ENCODE assay signal across 9 cellular contexts in the genomic region with DNA sequence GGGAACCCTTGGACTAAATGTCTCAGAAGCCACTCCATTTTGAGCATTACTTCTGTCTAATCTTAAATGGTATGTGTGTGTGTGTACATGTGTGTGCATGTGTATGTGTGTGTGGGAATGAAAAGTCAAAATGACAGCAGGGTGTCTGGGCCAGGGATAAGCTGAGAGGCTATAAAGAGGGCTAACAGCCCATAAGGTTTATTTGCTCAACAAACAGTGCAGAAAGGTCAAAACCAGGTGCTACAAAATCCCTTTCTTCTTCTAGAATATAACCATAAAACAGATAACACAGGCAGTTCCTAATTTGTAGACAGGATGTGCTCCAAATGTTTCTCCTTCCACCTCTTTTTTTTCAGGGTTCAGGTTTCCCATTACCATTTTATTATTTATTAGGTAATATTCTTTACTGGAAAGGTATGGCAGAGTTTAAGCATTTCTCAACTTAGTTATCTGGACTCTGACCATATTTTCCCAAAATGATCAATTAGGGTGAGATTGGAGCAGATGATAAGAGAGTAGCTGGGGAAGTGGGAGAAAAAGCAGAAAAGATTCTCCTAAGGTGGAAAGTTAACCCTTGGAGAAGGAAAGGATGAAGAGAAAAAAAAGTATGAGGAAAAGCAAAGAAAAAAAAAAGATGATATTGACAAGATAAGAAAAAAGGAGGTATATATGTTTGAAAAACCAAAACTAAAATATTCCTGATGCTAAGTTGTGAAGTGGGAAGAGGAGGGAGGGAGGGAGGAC. TPM values are rescaled to one million over a fixed set of nuclear protein-coding genes. Genes with fewer than 3 reads are reported as not detected.
A peak's percentile ranks its signal among the peaks of the same experiment; 100 is the strongest.
DNase-seq lines count a peak whose midpoint lies in the region; ATAC-seq, FAIRE-seq and TF ChIP-seq lines count a peak whose summit lies in the region.
"Had no signal": no experiment of that assay in that cellular context is flagged by ENCODE, and none has a peak within 500 bp of the region (broad histone marks: within the 10 kb centered on the region; RNA-seq: fewer than 3 reads in every experiment).

No MANE protein-coding gene starts in this region.

- peaks cover 49% of the 10 kb centered on the region for H3K36me3 ChIP-seq in CD8-positive, alpha-beta T cell (ENCODE audit: insufficient read depth, low read length)
- H3K36me3 ChIP-seq in HEK293 (ENCODE audit: control insufficient read depth in 2 of 2, insufficient read depth in 1 of 2, low read length in 2 of 2) (peaks cover 0 to 69% of the 10 kb centered on the region in 2 experiments; a peak in 1 of 3 replicates), GM12878 (ENCODE audit: control insufficient read depth in 2 of 2, insufficient read depth in 2 of 2, low read length in 1 of 2) (peaks cover 35 to 49% of the 10 kb centered on the region in 2 experiments)

- TF ChIP-seq CTCF in CD8-positive, alpha-beta T cell (IDR thresholded peaks at IDR 0.05): no peak
- TF ChIP-seq CTCF in HEK293 (tag by site-specific recombination; IDR thresholded peaks at IDR 0.05) (no peak), GM12878 (IDR thresholded peaks at IDR 0.05 in 2 of 3, conservative IDR thresholded peaks at IDR 0.05 in 1 of 3; ENCODE audit: control insufficient read depth in 2 of 3, extremely low read depth in 1 of 3, insufficient read depth in 1 of 3, low read depth in 3 of 3, low read length in 3 of 3) (no peak)

- no peaks in the 10 kb centered on the region; the same call in 1 of the 2 replicates for H4K20me1 ChIP-seq in GM12878 (ENCODE audit: control insufficient read depth, insufficient read depth)

- H3K27ac Mint-ChIP-seq in CD8-positive, alpha-beta T cell: peak overlapping the region; percentile 6
- peak overlapping the region; percentile 98 to 99 for H3K27ac Mint-ChIP-seq in natural killer cell treated with Interleukin-12 subunit alpha and Interleukin-12 subunit beta and Interleukin-15 and Interleukin-18, amount 100 ng/mL, for 72 hours

- no peaks in the 10 kb centered on the region for H3K27me3 ChIP-seq in CD8-positive, alpha-beta T cell (ENCODE audit: insufficient read depth, low read length)
- H3K27me3 ChIP-seq in GM12878 (replicated peaks in 1 of 2; ENCODE audit: control insufficient read depth in 2 of 2, insufficient read depth in 2 of 2, low read length in 1 of 2): no peaks in the 10 kb centered on the region

- DNase-seq in CD8-positive, alpha-beta T cell: no peak
- DNase-seq in GM12878 (ENCODE audit: low read depth, low spot score) (no peak), NCI-H446 (lab: John Stamatoyannopoulos, UW) (no peak), C1 segment of cervical spinal cord (lab: John Stamatoyannopoulos, UW) (no peak), KG1 (lab: John Stamatoyannopoulos, UW) (no peak)
- DNase-seq in natural killer cell treated with Interleukin-12 subunit alpha and Interleukin-12 subunit beta and Interleukin-15 and Interleukin-18, amount 100 ng/mL, for 72 hours (ENCODE audit: low spot score): no peak
- DNase-seq: KBM-7, substantia nigra had no signal

- BruUV-seq in GM12878 (replicated peaks; lab: Mats Ljungman, UMichigan): TSS peak; percentile 15

- peaks cover 56% of the 10 kb centered on the region for H3K4me1 Mint-ChIP-seq in CD8-positive, alpha-beta T cell (ENCODE audit: low read depth)
- H3K4me1 Mint-ChIP-seq in natural killer cell treated with Interleukin-12 subunit alpha and Interleukin-12 subunit beta and Interleukin-15 and Interleukin-18, amount 100 ng/mL, for 72 hours (ENCODE audit: low read depth in 2 of 2): peaks cover 73 to 77% of the 10 kb centered on the region in 2 donors

- peak overlapping the region; percentile 19; the same call in 1 of the 2 replicates for H3K4me2 ChIP-seq in GM12878 (ENCODE audit: control insufficient read depth, insufficient read depth)

- H3K4me1 ChIP-seq in CD8-positive, alpha-beta T cell (ENCODE audit: insufficient read depth, low read length): peaks cover 28% of the 10 kb centered on the region
- H3K4me1 ChIP-seq in HEK293 (ENCODE audit: control insufficient read depth, insufficient read depth, low read length) (peaks cover 7% of the 10 kb centered on the region), GM12878 (ENCODE audit: control insufficient read depth, insufficient read depth, low read length) (peaks cover 53% of the 10 kb centered on the region)

- H3K79me2 ChIP-seq in GM12878 (ENCODE audit: control insufficient read depth, insufficient read depth, low read length): peaks cover 33% of the 10 kb centered on the region

- no peak for TF ChIP-seq POLR2A in GM12878 (IDR thresholded peaks at IDR 0.05; ENCODE audit: low read depth, low read length)

- TF ChIP-seq RAD21 in GM12878 (IDR thresholded peaks at IDR 0.05; ENCODE audit: insufficient read depth, low read depth, low read length): no peak

- TF ChIP-seq EP300 in GM12878 (IDR thresholded peaks at IDR 0.05; ENCODE audit: borderline replicate concordance in 1 of 2, control insufficient read depth in 1 of 2, low read depth in 2 of 2, low read length in 2 of 2): no peak

- CTCF ChIA-PET in CD8-positive, alpha-beta T cell (lab: Charles Lee): interaction anchor here (1.3 kb wide), 1 partner anchor 39 kb away, joined by 5 read pairs; no protein-coding TSS in a partner anchor
- CTCF ChIA-PET in HEK293 (lab: Yijun Ruan, JAX): interaction anchor here (0.8 to 2.0 kb wide), 2 partner anchors 30 to 39 kb away, joined by 3 to 6 read pairs; no protein-coding TSS in a partner anchor
- CTCF ChIA-PET in GM12878 (lab: Yijun Ruan, JAX): interaction anchor here (0.7 to 1.1 kb wide), 3 partner anchors 28 to 95 kb away, joined by 3 to 4 read pairs (median 3); partner anchors contain the start of gene B4GALT1

- no peaks in the 10 kb centered on the region for H3K27me3 Mint-ChIP-seq in CD8-positive, alpha-beta T cell (ENCODE audit: low read depth)
- no peaks in the 10 kb centered on the region for H3K27me3 Mint-ChIP-seq in natural killer cell treated with Interleukin-12 subunit alpha and Interleukin-12 subunit beta and Interleukin-15 and Interleukin-18, amount 100 ng/mL, for 72 hours

- POLR2A ChIA-PET in CD8-positive, alpha-beta T cell (lab: Charles Lee): no interaction called here
- POLR2A ChIA-PET in HEK293 (lab: Yijun Ruan, JAX) (interaction anchor here (0.9 to 1.1 kb wide), 2 partner anchors 29 to 35 kb away, joined by 3 read pairs; partner anchors contain the start of gene B4GALT1), GM12878 (lab: Charles Lee) (interaction anchor here (0.6 kb wide), 1 partner anchor 66 kb away, joined by 3 read pairs; no protein-coding TSS in a partner anchor)

- FAIRE-seq in GM12878 (lab: Jason Lieb, UNC): no peak

- no peak for ATAC-seq in CD8-positive, alpha-beta T cell
- ATAC-seq in GM12878: no peak
- no peak for ATAC-seq in natural killer cell treated with Interleukin-12 subunit alpha and Interleukin-12 subunit beta and Interleukin-15 and Interleukin-18, amount 100 ng/mL, for 72 hours

- RAD21 ChIA-PET in GM12878 (lab: Charles Lee; ENCODE audit: unreplicated experiment): interaction anchor here (2.3 to 3.7 kb wide), 2 partner anchors 12 to 95 kb away, joined by 10 to 17 read pairs; no protein-coding TSS in a partner anchor

- no peak overlapping the region for H3K4me3 ChIP-seq in CD8-positive, alpha-beta T cell (ENCODE audit: low read depth, low read length)
- H3K4me3 ChIP-seq in HEK293 (ENCODE audit: low read depth, low read length) (no peak overlapping the region), GM12878 (no peak overlapping the region)

- H3K4me3 Mint-ChIP-seq in CD8-positive, alpha-beta T cell: no peak overlapping the region
- peak overlapping the region; percentile 85 for H3K4me3 Mint-ChIP-seq in natural killer cell treated with Interleukin-12 subunit alpha and Interleukin-12 subunit beta and Interleukin-15 and Interleukin-18, amount 100 ng/mL, for 72 hours

- SMC1A ChIA-PET in GM12878 (lab: Charles Lee; ENCODE audit: uncharacterized antibody, unreplicated experiment): interaction anchor here (0.5 to 6.3 kb wide), 6 partner anchors 11 to 233 kb away, joined by 3 to 58 read pairs (median 6); no protein-coding TSS in a partner anchor

- H3K27ac ChIP-seq in CD8-positive, alpha-beta T cell (ENCODE audit: low read depth, low read length): no peak overlapping the region
- no peak overlapping the region for H3K27ac ChIP-seq in HEK293 (ENCODE audit: extremely low read depth, low read depth, low read length)
- peak overlapping the region; percentile 75 for H3K27ac ChIP-seq in GM12878 (ENCODE audit: control insufficient read depth, insufficient read depth)

- intact Hi-C loops in CD8-positive, alpha-beta T cell (cut with DNase I, micrococcal nuclease): loop anchor here (5.0 kb wide), 2 partner anchors 36 to 1506 kb away; partner anchors contain the start of genes B4GALT1 (in 2 of the 2) and SIGMAR1 (in 1 of the 2)
- intact Hi-C loops in GM12878 (cut with micrococcal nuclease; ENCODE audit: unreplicated experiment): no loop called here

- H3K9me3 Mint-ChIP-seq in CD8-positive, alpha-beta T cell: no peaks in the 10 kb centered on the region
- no peaks in the 10 kb centered on the region for H3K9me3 Mint-ChIP-seq in natural killer cell treated with Interleukin-12 subunit alpha and Interleukin-12 subunit beta and Interleukin-15 and Interleukin-18, amount 100 ng/mL, for 72 hours

- H3K9ac ChIP-seq in GM12878 (ENCODE audit: control insufficient read depth, insufficient read depth, low read length): no peak overlapping the region

- no peaks in the 10 kb centered on the region for H3K9me3 ChIP-seq in CD8-positive, alpha-beta T cell (ENCODE audit: low read length)
- H3K9me3 ChIP-seq in HEK293 (ENCODE audit: control insufficient read depth, insufficient read depth, low read depth, low read length) (no peaks in the 10 kb centered on the region), GM12878 (replicated peaks; ENCODE audit: control insufficient read depth, insufficient read depth, low read length) (no peaks in the 10 kb centered on the region)

- in situ Hi-C loops in GM12878 (cut with MboI): no loop called here

- H2AFZ ChIP-seq in GM12878 (ENCODE audit: control insufficient read depth, low read depth, low read length): no peak overlapping the region

- peaks cover 77% of the 10 kb centered on the region for H3K36me3 Mint-ChIP-seq in CD8-positive, alpha-beta T cell
- peaks cover 35% of the 10 kb centered on the region for H3K36me3 Mint-ChIP-seq in natural killer cell treated with Interleukin-12 subunit alpha and Interleukin-12 subunit beta and Interleukin-15 and Interleukin-18, amount 100 ng/mL, for 72 hours

RNA-seq across cellular contexts. Expression of gene B4GALT1, which starts 35.5 kb away (rescaled TPM):
- total RNA-seq in CD8-positive, alpha-beta T cell: 100 to 1,000 TPM; 139 to 140 TPM
- total RNA-seq in GM12878 (2013; cell fraction: nucleolus; rRNA removed): 47.6 and 51.1 TPM in 2 replicates
- total RNA-seq in GM12878 (2014; rRNA removed): 23.4 and 24.2 TPM in 2 replicates
- 12.7 and 15.3 TPM in 2 replicates for total RNA-seq in GM12878 (2014; rRNA removed; fragmentation: Illumina TruSeq; extraction: Trizol)
- total RNA-seq in GM12878 (2021): 77.5 and 79.0 TPM in 2 replicates
- polyA plus RNA-seq in GM12878 (2011; ENCODE audit: low read depth): 50.1 TPM
- polyA plus RNA-seq in GM12878 (2011; rRNA removed): 29.6 and 36.5 TPM in 2 replicates
- polyA plus RNA-seq in GM12878 (2011; cell fraction: cytosol; rRNA removed): 36.7 and 49.7 TPM in 2 replicates
- 16.8 and 18.8 TPM in 2 replicates for polyA plus RNA-seq in GM12878 (2011; cell fraction: nucleus; rRNA removed)
- 58.2 and 65.9 TPM in 2 replicates for polyA plus RNA-seq in GM12878 (2012)
- polyA plus RNA-seq in GM12878 (2014; fragmentation: Illumina TruSeq; extraction: Trizol): 66.7 and 68.8 TPM in 2 replicates
- polyA plus RNA-seq in GM12878 (2014; fragmentation: Nextera tagmentation; extraction: Ambion mirVana): 10 to 100 TPM; 22.4 to 23.3 TPM
- 42.6 and 45.5 TPM in 2 replicates for polyA plus RNA-seq in GM12878 (2014; rRNA removed)
- 10 to 100 TPM; 50.2 to 50.8 TPM for polyA plus RNA-seq in GM12878 (2016; fragmentation: Nextera tagmentation; extraction: Ambion mirVana)
- 48.3 and 58.3 TPM in 2 replicates for polyA minus RNA-seq in GM12878 (2011; rRNA and poly(A)+ RNA removed)
- 25.8 and 27.2 TPM in 2 replicates for polyA minus RNA-seq in GM12878 (2011; cell fraction: cytosol; rRNA and poly(A)+ RNA removed)
- polyA minus RNA-seq in GM12878 (2011; cell fraction: nucleus; rRNA and poly(A)+ RNA removed): 10.3 and 16.8 TPM in 2 replicates
- 10 to 100 TPM; 51.4 to 90.6 TPM for total RNA-seq in natural killer cell treated with Interleukin-12 subunit alpha and Interleukin-12 subunit beta and Interleukin-15 and Interleukin-18, amount 100 ng/mL, for 72 hours

RNA-seq across cellular contexts. Expression of gene SMU1, which starts 55.2 kb away (rescaled TPM):
- total RNA-seq in CD8-positive, alpha-beta T cell: 10 to 100 TPM; 29.2 to 30.0 TPM
- total RNA-seq in GM12878 (2013; cell fraction: nucleolus; rRNA removed): 17.9 and 19.4 TPM in 2 replicates
- 22.8 and 26.6 TPM in 2 replicates for total RNA-seq in GM12878 (2014; rRNA removed)
- 33.4 and 34.6 TPM in 2 replicates for total RNA-seq in GM12878 (2014; rRNA removed; fragmentation: Illumina TruSeq; extraction: Trizol)
- total RNA-seq in GM12878 (2021): 19.7 and 20.4 TPM in 2 replicates
- polyA plus RNA-seq in GM12878 (2011; ENCODE audit: low read depth): 11.8 TPM
- 21.1 and 27.5 TPM in 2 replicates for polyA plus RNA-seq in GM12878 (2011; rRNA removed)
- polyA plus RNA-seq in GM12878 (2011; cell fraction: cytosol; rRNA removed): 11.3 and 11.4 TPM in 2 replicates
- 7.2 and 8.2 TPM in 2 replicates for polyA plus RNA-seq in GM12878 (2011; cell fraction: nucleus; rRNA removed)
- polyA plus RNA-seq in GM12878 (2012): 12.9 and 13.9 TPM in 2 replicates
- 22.2 and 26.0 TPM in 2 replicates for polyA plus RNA-seq in GM12878 (2014; fragmentation: Illumina TruSeq; extraction: Trizol)
- 10 to 100 TPM; 18.5 to 20.7 TPM for polyA plus RNA-seq in GM12878 (2014; fragmentation: Nextera tagmentation; extraction: Ambion mirVana)
- polyA plus RNA-seq in GM12878 (2014; rRNA removed): 16.5 and 20.0 TPM in 2 replicates
- polyA plus RNA-seq in GM12878 (2016; fragmentation: Nextera tagmentation; extraction: Ambion mirVana): 10 to 100 TPM; 20.2 to 22.0 TPM
- 22.7 and 27.6 TPM in 2 replicates for polyA minus RNA-seq in GM12878 (2011; rRNA and poly(A)+ RNA removed)
- 9.6 and 10.7 TPM in 2 replicates for polyA minus RNA-seq in GM12878 (2011; cell fraction: cytosol; rRNA and poly(A)+ RNA removed)
- 5.0 and 6.0 TPM in 2 replicates for polyA minus RNA-seq in GM12878 (2011; cell fraction: nucleus; rRNA and poly(A)+ RNA removed)
- total RNA-seq in natural killer cell treated with Interleukin-12 subunit alpha and Interleukin-12 subunit beta and Interleukin-15 and Interleukin-18, amount 100 ng/mL, for 72 hours: 10 to 100 TPM; 22.5 to 22.7 TPM
